In genomic region chr22:25492162-25492561, GRCh38 we compare ENCODE assay signal across 23 cellular contexts.
"Had no signal": no experiment of that assay in that cellular context is flagged by ENCODE, and none has a peak within 500 bp of the region (broad histone marks: within the 10 kb centered on the region; RNA-seq: fewer than 3 reads in every experiment).

No MANE protein-coding gene starts in this region.

- DNase-seq: activated CD4-positive, alpha-beta T cell treated with anti-CD3 and anti-CD28 coated beads for 4 hours; activated CD4-positive, alpha-beta T cell treated with anti-CD3 and anti-CD28 coated beads, Interleukin-2, amount 50 U/mL, for 4 hours; activated CD8-positive, alpha-beta memory T cell treated with anti-CD3 and anti-CD28 coated beads, Interleukin-2, amount 10 ng/mL, durations not matched to agents 7 days and 5 days; activated CD8-positive, alpha-beta T cell treated with anti-CD3 and anti-CD28 coated beads, Interleukin-2, amount 10 ng/mL, durations not matched to agents 7 days and 5 days; activated effector memory CD4-positive, alpha-beta T cell treated with Interleukin-2 at 50 U/mL for 16 hours; activated naive CD4-positive, alpha-beta T cell; activated T-cell treated with anti-CD3 and anti-CD28 coated beads, Interleukin-2, amount 50 U/mL, for 24 hours; body of pancreas; central memory CD4-positive, alpha-beta T cell; KBM-7; NCI-H1105 treated with DMSO at 0.1 percent for 48 hours; NCI-H1436 treated with DMSO at 0.1 percent for 48 hours; NCI-H187; NCI-H2081 treated with DMSO at 0.1 percent for 48 hours; NCI-H524 treated with DMSO at 0.1 percent for 48 hours; NCI-H774; SIG-M5; T-cell had no signal

- H3K27me3 Mint-ChIP-seq: activated CD8-positive, alpha-beta memory T cell treated with anti-CD3 and anti-CD28 coated beads, Interleukin-2, amount 10 ng/mL, durations not matched to agents 7 days and 5 days had no signal

- H3K9me3 Mint-ChIP-seq: activated naive CD4-positive, alpha-beta T cell treated with anti-CD3 and anti-CD28 coated beads, Interleukin-2, amount 50 U/mL, for 24 hours had no signal

- H3K4me1 ChIP-seq: ascending aorta had no signal

- H3K4me3 ChIP-seq: ascending aorta, body of pancreas, coronary artery had no signal

- H3K27me3 ChIP-seq: ascending aorta, body of pancreas had no signal

- H3K27ac Mint-ChIP-seq: activated CD8-positive, alpha-beta memory T cell treated with anti-CD3 and anti-CD28 coated beads, Interleukin-2, amount 10 ng/mL, durations not matched to agents 7 days and 5 days; activated CD8-positive, alpha-beta T cell treated with anti-CD3 and anti-CD28 coated beads, Interleukin-2, amount 10 ng/mL, durations not matched to agents 7 days and 5 days; activated naive CD4-positive, alpha-beta T cell treated with anti-CD3 and anti-CD28 coated beads, Interleukin-2, amount 50 U/mL, for 24 hours; activated T-cell treated with anti-CD3 and anti-CD28 coated beads, Interleukin-2, amount 50 U/mL, for 24 hours; activated T-helper 1 cell treated with anti-CD3 and anti-CD28 coated beads, Interleukin-12 subunit alpha, Interleukin-12 subunit beta, Interleukin-2, Interleukin-4 antibody, amounts not matched to agents 30 ng/mL and 10 ng/mL and 1 ng/mL, durations not matched to agents 14 hours and 24 hours and 36 hours; T-cell had no signal

- H3K4me3 Mint-ChIP-seq: activated CD8-positive, alpha-beta memory T cell treated with anti-CD3 and anti-CD28 coated beads, Interleukin-2, amount 10 ng/mL, durations not matched to agents 7 days and 5 days; activated CD8-positive, alpha-beta T cell treated with anti-CD3 and anti-CD28 coated beads, Interleukin-2, amount 10 ng/mL, durations not matched to agents 7 days and 5 days; activated naive CD4-positive, alpha-beta T cell treated with anti-CD3 and anti-CD28 coated beads, Interleukin-2, amount 50 U/mL, for 24 hours; activated T-cell treated with anti-CD3 and anti-CD28 coated beads, Interleukin-2, amount 50 U/mL, for 24 hours; activated T-helper 1 cell treated with anti-CD3 and anti-CD28 coated beads, Interleukin-12 subunit alpha, Interleukin-12 subunit beta, Interleukin-2, Interleukin-4 antibody, amounts not matched to agents 30 ng/mL and 10 ng/mL and 1 ng/mL, durations not matched to agents 14 hours and 24 hours and 36 hours; T-cell had no signal

- H3K9me3 ChIP-seq: ascending aorta, body of pancreas had no signal

- H3K27ac ChIP-seq: ascending aorta, coronary artery had no signal

- H3K4me1 Mint-ChIP-seq: T-cell had no signal

- ATAC-seq: activated CD4-positive, CD25-positive, alpha-beta regulatory T cell treated with anti-CD3 and anti-CD28 coated beads, Interleukin-2, amount 50 U/mL, for 24 hours; activated CD8-positive, alpha-beta memory T cell treated with anti-CD3 and anti-CD28 coated beads, Interleukin-2, amount 10 ng/mL, durations not matched to agents 7 days and 5 days; activated CD8-positive, alpha-beta T cell treated with anti-CD3 and anti-CD28 coated beads, Interleukin-2, amount 10 ng/mL, durations not matched to agents 7 days and 5 days; body of pancreas; T-cell had no signal
